12 cellular contexts compared by ENCODE assay signal in genomic region chr1:21910528-21911204, GRCh38. TPM values are rescaled to one million over a fixed set of nuclear protein-coding genes. Genes with fewer than 3 reads are reported as not detected.
A peak's percentile ranks its signal among the peaks of the same experiment; 100 is the strongest.
DNase-seq lines count a peak whose midpoint lies in the region; ATAC-seq and TF ChIP-seq lines count a peak whose summit lies in the region.
"Had no signal": no experiment of that assay in that cellular context is flagged by ENCODE, and none has a peak within 500 bp of the region (broad histone marks: within the 10 kb centered on the region; RNA-seq: fewer than 3 reads in every experiment).

No MANE protein-coding gene starts in this region.

- H3K9me3 Mint-ChIP-seq in activated T-cell treated with anti-CD3 and anti-CD28 coated beads, Interleukin-2, amount 50 U/mL, for 72 hours = no peaks in the 10 kb centered on the region
- no peaks in the 10 kb centered on the region for H3K9me3 Mint-ChIP-seq in nephron

- TF ChIP-seq POLR2A in upper lobe of left lung (IDR thresholded peaks at IDR 0.05) = no peak

- H3K9ac ChIP-seq in duodenal mucosa (ENCODE audit: low read depth in 1 of 2, low read length in 2 of 2) = no peak overlapping the region

- H3K4me3 ChIP-seq in duodenal mucosa (ENCODE audit: low read depth in 1 of 2, low read length in 2 of 2) = no peak overlapping the region
- no peak overlapping the region for H3K4me3 ChIP-seq in upper lobe of left lung
- H3K4me3 ChIP-seq: mucosa of descending colon had no signal

- TF ChIP-seq EP300 in upper lobe of left lung (IDR thresholded peaks at IDR 0.05) = no peak

- no peak for ATAC-seq in activated T-cell treated with anti-CD3 and anti-CD28 coated beads, Interleukin-2, amount 50 U/mL, for 72 hours (replicated peaks in 1 of 2)
- no peak for ATAC-seq in upper lobe of left lung (ENCODE audit: low FRiP score in 2 of 2)

- H3K4me3 Mint-ChIP-seq in activated T-cell treated with anti-CD3 and anti-CD28 coated beads, Interleukin-2, amount 50 U/mL, for 72 hours = no peak overlapping the region
- peak overlapping the region in 1 of 3 experiments; percentile 45 for H3K4me3 Mint-ChIP-seq in nephron

- H3K27ac Mint-ChIP-seq in activated T-cell treated with anti-CD3 and anti-CD28 coated beads, Interleukin-2, amount 50 U/mL, for 72 hours = peak overlapping the region; percentile 17
- peak overlapping the region; percentile 88 to 98 (median 97) for H3K27ac Mint-ChIP-seq in nephron

- peaks cover 14% of the 10 kb centered on the region for H3K4me1 Mint-ChIP-seq in activated T-cell treated with anti-CD3 and anti-CD28 coated beads, Interleukin-2, amount 50 U/mL, for 72 hours (ENCODE audit: low read depth)
- H3K4me1 Mint-ChIP-seq in nephron = peaks cover 72% of the 10 kb centered on the region

- DNase-seq in activated T-cell treated with anti-CD3 and anti-CD28 coated beads, Interleukin-2, amount 50 U/mL, for 72 hours = no peak
- no peak for DNase-seq in activated T-cell treated with anti-CD3 and anti-CD28 coated beads, Interleukin-2, amount 50 U/mL, for 1 hour
- no peak for DNase-seq in upper lobe of left lung
- DNase-seq in NCI-H510A (lab: John Stamatoyannopoulos, UW) = no peak
- no peak for DNase-seq in activated CD4-positive, alpha-beta T cell treated with anti-CD3 and anti-CD28 coated beads, Interleukin-2, amount 50 U/mL, for 4 hours
- DNase-seq in ureter (ENCODE audit: low spot score) = no peak
- DNase-seq: activated naive CD4-positive, alpha-beta T cell treated with anti-CD3 and anti-CD28 coated beads, Interleukin-2, amount 50 U/mL, for 16 hours; MM.1S; WERI-Rb-1 had no signal

- H3K9me3 ChIP-seq in duodenal mucosa (ENCODE audit: control insufficient read depth in 1 of 2, low read length in 2 of 2) (no peaks in the 10 kb centered on the region), upper lobe of left lung (no peaks in the 10 kb centered on the region)
- H3K9me3 ChIP-seq: mucosa of descending colon had no signal

- no peaks in the 10 kb centered on the region for H3K27me3 ChIP-seq in duodenal mucosa (ENCODE audit: control insufficient read depth in 1 of 2, insufficient read depth in 2 of 2, low read length in 2 of 2)
- no peaks in the 10 kb centered on the region for H3K27me3 ChIP-seq in upper lobe of left lung

- WGBS in upper lobe of left lung, 2 donors = 66 to 70% methylated on average over 11 of the region's 11 CpGs

- H3K4me1 ChIP-seq in duodenal mucosa (ENCODE audit: control insufficient read depth in 1 of 2, insufficient read depth in 2 of 2, low read length in 2 of 2) (peaks cover 48 to 52% of the 10 kb centered on the region in 2 donors), upper lobe of left lung (peaks cover 85 to 95% (median 91%) of the 10 kb centered on the region in 4 donors)

- peak overlapping the region; percentile 17 for H3K27ac ChIP-seq in duodenal mucosa (ENCODE audit: low read depth, low read length)
- peak overlapping the region; percentile 27 to 81 (median 70) for H3K27ac ChIP-seq in upper lobe of left lung
- H3K27ac ChIP-seq: WERI-Rb-1 had no signal

- TF ChIP-seq CTCF in nephron (IDR thresholded peaks at IDR 0.05; ENCODE audit: unreplicated experiment in 3 of 3) (no peak), upper lobe of left lung (IDR thresholded peaks at IDR 0.05) (no peak)

- no peaks in the 10 kb centered on the region for H3K27me3 Mint-ChIP-seq in activated T-cell treated with anti-CD3 and anti-CD28 coated beads, Interleukin-2, amount 50 U/mL, for 72 hours (ENCODE audit: low read depth)
- no peaks in the 10 kb centered on the region for H3K27me3 Mint-ChIP-seq in nephron (ENCODE audit: low read depth)

- no peaks in the 10 kb centered on the region for H3K36me3 Mint-ChIP-seq in activated T-cell treated with anti-CD3 and anti-CD28 coated beads, Interleukin-2, amount 50 U/mL, for 72 hours (ENCODE audit: insufficient read depth in 2 of 2)
- H3K36me3 Mint-ChIP-seq in nephron (ENCODE audit: low read depth) = peaks cover 5% of the 10 kb centered on the region

- H3K36me3 ChIP-seq in duodenal mucosa (ENCODE audit: control insufficient read depth in 1 of 2, insufficient read depth in 2 of 2, low read length in 2 of 2) (no peaks in the 10 kb centered on the region), upper lobe of left lung (no peaks in the 10 kb centered on the region)
- H3K36me3 ChIP-seq: WERI-Rb-1 had no signal

RNA-seq across cellular contexts. Expression of gene HSPG2, which starts 26.4 kb away (rescaled TPM):
- 10 to 100 TPM in 1 of 2 donors, 1 to 10 TPM in 1; 4.4 to 11.5 TPM for total RNA-seq in activated T-cell treated with anti-CD3 and anti-CD28 coated beads, Interleukin-2, amount 50 U/mL, for 72 hours
- total RNA-seq in upper lobe of left lung (100 to 1,000 TPM; 104 to 433 (median 227) TPM), ureter (298 TPM)

Comparison
In these comparisons a context has a peak if more than half of its experiments do, and no peak if none do; other contexts are left out.
1. RNA of gene HSPG2, which starts 26.4 kb away (total RNA-seq): 298 TPM in ureter (single experiment) and 104 to 433 TPM in upper lobe of left lung; 4.4 to 11.5 TPM in activated T-cell treated with anti-CD3 and anti-CD28 coated beads, Interleukin-2, amount 50 U/mL, for 72 hours; every median in the first group is over 4 times any median in the second.